In the genomic region with DNA sequence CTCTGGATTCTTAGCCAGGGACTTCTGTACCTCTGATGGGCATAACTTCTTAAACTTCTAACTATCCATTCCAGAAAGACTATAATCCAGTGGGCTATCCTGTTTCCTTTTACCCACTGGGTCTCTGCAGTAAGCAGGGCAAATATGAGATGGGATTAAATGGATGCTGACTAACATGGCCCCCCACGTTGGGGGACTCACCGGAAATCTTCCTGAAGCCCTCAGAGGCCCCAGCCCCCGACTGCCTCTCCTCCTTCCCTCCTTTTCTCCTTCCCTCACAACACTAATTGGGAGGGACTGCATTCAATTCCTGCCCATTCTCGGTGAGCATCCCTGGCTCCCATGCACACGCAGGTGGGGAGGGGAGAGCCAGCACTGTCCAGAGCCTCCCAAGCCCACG, we compare ENCODE assay signal across 11 cellular contexts.
DNase-seq lines count a peak whose midpoint lies in the region; ATAC-seq and TF ChIP-seq lines count a peak whose summit lies in the region.
"Had no signal": no experiment of that assay in that cellular context is flagged by ENCODE, and none has a peak within 500 bp of the region (broad histone marks: within the 10 kb centered on the region; RNA-seq: fewer than 3 reads in every experiment).

No MANE protein-coding gene starts in this region.

- peak overlapping the region; percentile 44 to 67; a peak in 3 of 4 replicates for H3K27ac ChIP-seq in SK-N-SH (ENCODE audit: low read depth in 2 of 2, low read length in 1 of 2)
- H3K27ac ChIP-seq in duodenal mucosa (ENCODE audit: low read depth, low read length), result peak overlapping the region; percentile 20
- peak overlapping the region; percentile 88 for H3K27ac ChIP-seq in muscle layer of duodenum (ENCODE audit: low read length)
- H3K27ac ChIP-seq in thyroid gland, result peak overlapping the region; percentile 30 to 77 (median 71)

- TF ChIP-seq POLR2A in thyroid gland (IDR thresholded peaks at IDR 0.05), result no peak

- H3K9ac ChIP-seq in SK-N-SH, result no peak overlapping the region
- H3K9ac ChIP-seq in duodenal mucosa (ENCODE audit: low read depth in 1 of 2, low read length in 2 of 2), result no peak overlapping the region

- TF ChIP-seq RAD21 in SK-N-SH (IDR thresholded peaks at IDR 0.05; ENCODE audit: low read length), result no peak

- no peak overlapping the region for H3K4me3 Mint-ChIP-seq in activated CD8-positive, alpha-beta T cell treated with anti-CD3 and anti-CD28 coated beads, Interleukin-2, amount 10 ng/mL, durations not matched to agents 7 days and 5 days

- H3K9me3 Mint-ChIP-seq in activated CD8-positive, alpha-beta T cell treated with anti-CD3 and anti-CD28 coated beads, Interleukin-2, amount 10 ng/mL, durations not matched to agents 7 days and 5 days (ENCODE audit: insufficient read depth), result no peaks in the 10 kb centered on the region

- H3K79me2 ChIP-seq in SK-N-SH (ENCODE audit: insufficient read depth), result peaks cover 11% of the 10 kb centered on the region

- peaks cover 6% of the 10 kb centered on the region for H3F3A ChIP-seq in SK-N-SH (replicated peaks; ENCODE audit: insufficient read depth)

- H3K9me3 ChIP-seq in SK-N-SH (no peaks in the 10 kb centered on the region), duodenal mucosa (ENCODE audit: control insufficient read depth in 1 of 2, low read length in 2 of 2) (no peaks in the 10 kb centered on the region), muscle layer of duodenum (ENCODE audit: control insufficient read depth in 1 of 2, low read length in 2 of 2) (no peaks in the 10 kb centered on the region), thyroid gland (no peaks in the 10 kb centered on the region)

- H3K36me3 Mint-ChIP-seq in activated CD8-positive, alpha-beta T cell treated with anti-CD3 and anti-CD28 coated beads, Interleukin-2, amount 10 ng/mL, durations not matched to agents 7 days and 5 days (ENCODE audit: low read depth), result peaks cover 15% of the 10 kb centered on the region

- H3K36me3 ChIP-seq in SK-N-SH (replicated peaks in 1 of 2; ENCODE audit: control insufficient read depth in 1 of 2, insufficient read depth in 2 of 2, low read length in 1 of 2) (no peaks in the 10 kb centered on the region), duodenal mucosa (ENCODE audit: control insufficient read depth in 1 of 2, insufficient read depth in 2 of 2, low read length in 2 of 2) (peaks cover 0 to 17% of the 10 kb centered on the region in 2 donors), muscle layer of duodenum (ENCODE audit: control insufficient read depth in 1 of 2, insufficient read depth in 2 of 2, low read length in 2 of 2) (peaks cover 0 to 4% of the 10 kb centered on the region in 2 donors), thyroid gland (no peaks in the 10 kb centered on the region)

- peak overlapping the region; percentile 49; the same call in 1 of the 2 replicates for H3K4me2 ChIP-seq in SK-N-SH

- CTCF ChIA-PET in SK-N-SH (lab: Yijun Ruan, JAX), result interaction anchor here (0.6 to 1.4 kb wide), 2 partner anchors 62 to 153 kb away, joined by 3 read pairs; no protein-coding TSS in a partner anchor
- CTCF ChIA-PET in activated CD8-positive, alpha-beta T cell treated with anti-CD3 and anti-CD28 coated beads, Interleukin-2, amount 10 ng/mL, durations not matched to agents 7 days and 5 days (lab: Charles Lee), result no interaction called here

- TF ChIP-seq CTCF in SK-N-SH (IDR thresholded peaks at IDR 0.05) (no peak), thyroid gland (IDR thresholded peaks at IDR 0.05) (no peak)

- ATAC-seq in SK-N-SH treated with all-trans-retinoic acid at 6 μM for 48 hours (no peak), HG03108 (IDR thresholded peaks at IDR 0.05; ENCODE audit: unreplicated experiment) (no peak)
- no peak for ATAC-seq in activated CD8-positive, alpha-beta T cell treated with anti-CD3 and anti-CD28 coated beads, Interleukin-2, amount 10 ng/mL, durations not matched to agents 7 days and 5 days

- no peaks in the 10 kb centered on the region for H3K9me2 ChIP-seq in SK-N-SH

- POLR2A ChIA-PET in SK-N-SH (lab: Yijun Ruan, JAX), result no interaction called here
- POLR2A ChIA-PET in activated CD8-positive, alpha-beta T cell treated with anti-CD3 and anti-CD28 coated beads, Interleukin-2, amount 10 ng/mL, durations not matched to agents 7 days and 5 days (lab: Charles Lee), result no interaction called here

- no peak for DNase-seq in SK-N-SH
- no peak for DNase-seq in thyroid gland
- no peak for DNase-seq in NCI-H1092 (lab: John Stamatoyannopoulos, UW)
- DNase-seq in activated CD8-positive, alpha-beta T cell treated with anti-CD3 and anti-CD28 coated beads, Interleukin-2, amount 10 ng/mL, durations not matched to agents 7 days and 5 days, result no peak
- DNase-seq: NCI-H345, RPMI8226, small intestine had no signal

- TF ChIP-seq EP300 in SK-N-SH (IDR thresholded peaks at IDR 0.05; ENCODE audit: borderline replicate concordance in 1 of 2, low read depth in 1 of 2, low read length in 1 of 2), result no peak

- intact Hi-C loops in thyroid gland (cut with DNase I), result no loop called here

- WGBS in SK-N-SH (ENCODE audit: low lambda C conversion rate), result 80% methylated on average over 6 of the region's 6 CpGs
- 72 to 73% methylated on average over 6 of the region's 6 CpGs for WGBS in thyroid gland, 2 donors

- H3K27me3 Mint-ChIP-seq in activated CD8-positive, alpha-beta T cell treated with anti-CD3 and anti-CD28 coated beads, Interleukin-2, amount 10 ng/mL, durations not matched to agents 7 days and 5 days (ENCODE audit: low read depth), result no peaks in the 10 kb centered on the region

- no peak overlapping the region for H3K27ac Mint-ChIP-seq in activated CD8-positive, alpha-beta T cell treated with anti-CD3 and anti-CD28 coated beads, Interleukin-2, amount 10 ng/mL, durations not matched to agents 7 days and 5 days

- no peak overlapping the region for H3K4me3 ChIP-seq in SK-N-SH (ENCODE audit: low read depth in 2 of 2, low read length in 1 of 2)
- H3K4me3 ChIP-seq in duodenal mucosa (ENCODE audit: low read depth in 1 of 2, low read length in 2 of 2), result no peak overlapping the region
- no peak overlapping the region for H3K4me3 ChIP-seq in muscle layer of duodenum (ENCODE audit: low read depth in 1 of 2, low read length in 2 of 2)
- no peak overlapping the region for H3K4me3 ChIP-seq in thyroid gland (replicated peaks in 1 of 3)

- no peaks in the 10 kb centered on the region for H3K27me3 ChIP-seq in SK-N-SH (ENCODE audit: insufficient read depth)
- H3K27me3 ChIP-seq in duodenal mucosa (ENCODE audit: control insufficient read depth in 1 of 2, insufficient read depth in 2 of 2, low read length in 2 of 2), result no peaks in the 10 kb centered on the region
- H3K27me3 ChIP-seq in muscle layer of duodenum (ENCODE audit: low read depth, low read length), result no peaks in the 10 kb centered on the region
- no peaks in the 10 kb centered on the region for H3K27me3 ChIP-seq in thyroid gland

- H4K20me1 ChIP-seq in SK-N-SH (ENCODE audit: insufficient read depth), result no peaks in the 10 kb centered on the region; the same call in 1 of the 2 replicates

- peaks cover 32% of the 10 kb centered on the region for H3K4me1 Mint-ChIP-seq in activated CD8-positive, alpha-beta T cell treated with anti-CD3 and anti-CD28 coated beads, Interleukin-2, amount 10 ng/mL, durations not matched to agents 7 days and 5 days (ENCODE audit: low read depth)

- H3K4me1 ChIP-seq in SK-N-SH (ENCODE audit: control insufficient read depth in 1 of 2, insufficient read depth in 2 of 2, low read depth in 1 of 2, low read length in 1 of 2) (peaks cover 21 to 73% of the 10 kb centered on the region in 2 experiments), duodenal mucosa (ENCODE audit: control insufficient read depth in 1 of 2, insufficient read depth in 2 of 2, low read length in 2 of 2) (peaks cover 30 to 52% of the 10 kb centered on the region in 2 donors), muscle layer of duodenum (ENCODE audit: control insufficient read depth in 1 of 2, insufficient read depth in 2 of 2, low read length in 2 of 2) (peaks cover 30 to 62% of the 10 kb centered on the region in 2 donors), thyroid gland (peaks cover 21 to 42% of the 10 kb centered on the region in 2 donors)

- H2AFZ ChIP-seq in SK-N-SH (ENCODE audit: low read depth), result no peak overlapping the region

TF ChIP-seq in SK-N-SH, 30 proteins besides CTCF, POLR2A, EP300 and RAD21 (continues in another document):
- TF ChIP-seq SMC3 (IDR thresholded peaks at IDR 0.05; ENCODE audit: low read depth, low read length) (no peak), CHD2 (IDR thresholded peaks at IDR 0.05; ENCODE audit: low read length, partially characterized antibody) (no peak)

TF ChIP-seq in SK-N-SH treated with all-trans-retinoic acid at 6 μM for 48 hours, 23 proteins besides CTCF, POLR2A, EP300 and RAD21 (continues in another document):
- TF ChIP-seq, protein P1, sequence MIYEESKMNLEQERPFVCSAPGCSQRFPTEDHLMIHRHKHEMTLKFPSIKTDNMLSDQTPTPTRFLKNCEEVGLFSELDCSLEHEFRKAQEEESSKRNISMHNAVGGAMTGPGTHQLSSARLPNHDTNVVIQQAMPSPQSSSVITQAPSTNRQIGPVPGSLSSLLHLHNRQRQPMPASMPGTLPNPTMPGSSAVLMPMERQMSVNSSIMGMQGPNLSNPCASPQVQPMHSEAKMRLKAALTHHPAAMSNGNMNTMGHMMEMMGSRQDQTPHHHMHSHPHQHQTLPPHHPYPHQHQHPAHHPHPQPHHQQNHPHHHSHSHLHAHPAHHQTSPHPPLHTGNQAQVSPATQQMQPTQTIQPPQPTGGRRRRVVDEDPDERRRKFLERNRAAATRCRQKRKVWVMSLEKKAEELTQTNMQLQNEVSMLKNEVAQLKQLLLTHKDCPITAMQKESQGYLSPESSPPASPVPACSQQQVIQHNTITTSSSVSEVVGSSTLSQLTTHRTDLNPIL (CRISPR knock-in tag; IDR thresholded peaks at IDR 0.05; ENCODE audit: low read depth), result no peak
- TF ChIP-seq PPARA (CRISPR knock-in tag; IDR thresholded peaks at IDR 0.05; ENCODE audit: borderline replicate concordance), result no peak
- TF ChIP-seq, protein P2, sequence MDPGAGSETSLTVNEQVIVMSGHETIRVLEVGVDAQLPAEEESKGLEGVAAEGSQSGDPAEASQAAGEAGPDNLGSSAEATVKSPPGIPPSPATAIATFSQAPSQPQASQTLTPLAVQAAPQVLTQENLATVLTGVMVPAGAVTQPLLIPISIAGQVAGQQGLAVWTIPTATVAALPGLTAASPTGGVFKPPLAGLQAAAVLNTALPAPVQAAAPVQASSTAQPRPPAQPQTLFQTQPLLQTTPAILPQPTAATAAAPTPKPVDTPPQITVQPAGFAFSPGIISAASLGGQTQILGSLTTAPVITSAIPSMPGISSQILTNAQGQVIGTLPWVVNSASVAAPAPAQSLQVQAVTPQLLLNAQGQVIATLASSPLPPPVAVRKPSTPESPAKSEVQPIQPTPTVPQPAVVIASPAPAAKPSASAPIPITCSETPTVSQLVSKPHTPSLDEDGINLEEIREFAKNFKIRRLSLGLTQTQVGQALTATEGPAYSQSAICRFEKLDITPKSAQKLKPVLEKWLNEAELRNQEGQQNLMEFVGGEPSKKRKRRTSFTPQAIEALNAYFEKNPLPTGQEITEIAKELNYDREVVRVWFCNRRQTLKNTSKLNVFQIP (CRISPR knock-in tag; IDR thresholded peaks at IDR 0.05; ENCODE audit: borderline replicate concordance, low read depth), result no peak

Comparison
In these comparisons a context has a peak if more than half of its experiments do, and no peak if none do; other contexts are left out.
1. H3K27ac ChIP-seq: peak in every context shown above with its lines; median percentile 88 in muscle layer of duodenum; 71 in thyroid gland; 56 in SK-N-SH; 20 in duodenal mucosa.